In the genomic region with DNA sequence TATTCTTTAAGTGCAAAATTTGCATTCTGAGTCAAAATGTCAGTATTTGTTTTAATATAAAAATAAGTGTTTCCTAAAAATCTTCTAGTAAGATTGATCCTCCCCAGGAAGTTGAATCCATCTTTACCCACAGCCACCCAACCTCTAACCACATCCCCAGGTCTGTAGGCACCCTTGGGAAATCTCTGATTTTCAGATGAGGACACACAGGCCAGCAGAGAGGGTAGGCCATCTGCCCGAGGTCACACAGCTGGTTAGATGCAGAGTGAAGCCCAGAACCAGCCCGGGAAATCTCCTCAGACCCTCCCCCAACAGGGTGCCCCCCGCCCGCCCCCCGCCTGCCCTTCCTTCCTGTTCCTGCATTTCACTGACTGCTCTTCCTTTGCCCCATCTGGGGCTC, we compare ENCODE assay signal across 21 cellular contexts.
DNase-seq lines count a peak whose midpoint lies in the region; ATAC-seq and TF ChIP-seq lines count a peak whose summit lies in the region.
"Had no signal": no experiment of that assay in that cellular context is flagged by ENCODE, and none has a peak within 500 bp of the region (broad histone marks: within the 10 kb centered on the region; RNA-seq: fewer than 3 reads in every experiment).

No MANE protein-coding gene starts in this region.

- H3K36me3 ChIP-seq in body of pancreas (replicated peaks in 1 of 2; ENCODE audit: insufficient read depth in 1 of 2, low read depth in 2 of 2): no peaks in the 10 kb centered on the region
- H3K36me3 ChIP-seq: lower lobe of right lung had no signal

- peaks cover 2% of the 10 kb centered on the region for H3K27me3 Mint-ChIP-seq in activated CD4-positive, alpha-beta T cell treated with anti-CD3 and anti-CD28 coated beads, Interleukin-2, amount 10 ng/mL, durations not matched to agents 24 days and 14 days
- no peaks in the 10 kb centered on the region for H3K27me3 Mint-ChIP-seq in chondrocyte (ENCODE audit: low read depth)
- H3K27me3 Mint-ChIP-seq in nephron progenitor cell (ENCODE audit: low read depth, poor library complexity): peaks cover 4% of the 10 kb centered on the region
- H3K27me3 Mint-ChIP-seq: T-helper 17 cell had no signal

- H3K4me3 Mint-ChIP-seq in activated CD4-positive, alpha-beta T cell treated with anti-CD3 and anti-CD28 coated beads, Interleukin-2, amount 10 ng/mL, durations not matched to agents 24 days and 14 days: no peak overlapping the region
- no peak overlapping the region for H3K4me3 Mint-ChIP-seq in chondrocyte (ENCODE audit: unreplicated experiment)
- no peak overlapping the region for H3K4me3 Mint-ChIP-seq in nephron progenitor cell
- H3K4me3 Mint-ChIP-seq: activated B cell treated with CpG ODN at 0.5 μM for 24 hours; natural killer cell treated with Interleukin-12 subunit alpha and Interleukin-12 subunit beta and Interleukin-15 and Interleukin-18, amount 100 ng/mL, for 72 hours; stimulated activated effector memory CD8-positive, alpha-beta T cell treated with anti-CD3 and anti-CD28 coated beads, Interleukin-12 subunit alpha, Interleukin-12 subunit beta, amount 100 ng/mL, for 72 hours; T-helper 17 cell had no signal

- peaks cover 14% of the 10 kb centered on the region for H3K4me1 Mint-ChIP-seq in activated CD4-positive, alpha-beta T cell treated with anti-CD3 and anti-CD28 coated beads, Interleukin-2, amount 10 ng/mL, durations not matched to agents 24 days and 14 days
- peaks cover 11% of the 10 kb centered on the region for H3K4me1 Mint-ChIP-seq in chondrocyte (ENCODE audit: low read depth)
- no peaks in the 10 kb centered on the region for H3K4me1 Mint-ChIP-seq in nephron progenitor cell
- H3K4me1 Mint-ChIP-seq: activated B cell treated with CpG ODN at 0.5 μM for 24 hours had no signal

- peaks cover 5% of the 10 kb centered on the region for H3K36me3 Mint-ChIP-seq in activated CD4-positive, alpha-beta T cell treated with anti-CD3 and anti-CD28 coated beads, Interleukin-2, amount 10 ng/mL, durations not matched to agents 24 days and 14 days (ENCODE audit: low read depth)
- no peaks in the 10 kb centered on the region for H3K36me3 Mint-ChIP-seq in chondrocyte (ENCODE audit: low read depth)
- H3K36me3 Mint-ChIP-seq in nephron progenitor cell (ENCODE audit: low read depth): peaks cover 17% of the 10 kb centered on the region
- H3K36me3 Mint-ChIP-seq: natural killer cell treated with Interleukin-12 subunit alpha and Interleukin-12 subunit beta and Interleukin-15 and Interleukin-18, amount 100 ng/mL, for 72 hours; stimulated activated effector memory CD8-positive, alpha-beta T cell treated with anti-CD3 and anti-CD28 coated beads, Interleukin-12 subunit alpha, Interleukin-12 subunit beta, amount 100 ng/mL, for 72 hours had no signal

- peaks cover 9% of the 10 kb centered on the region for H3K9me3 Mint-ChIP-seq in activated CD4-positive, alpha-beta T cell treated with anti-CD3 and anti-CD28 coated beads, Interleukin-2, amount 10 ng/mL, durations not matched to agents 24 days and 14 days
- peaks cover 18% of the 10 kb centered on the region for H3K9me3 Mint-ChIP-seq in chondrocyte (ENCODE audit: low read depth)
- peaks cover 38% of the 10 kb centered on the region for H3K9me3 Mint-ChIP-seq in nephron progenitor cell

- H3K27ac Mint-ChIP-seq in activated CD4-positive, alpha-beta T cell treated with anti-CD3 and anti-CD28 coated beads, Interleukin-2, amount 10 ng/mL, durations not matched to agents 24 days and 14 days: peak overlapping the region; percentile 54
- H3K27ac Mint-ChIP-seq in chondrocyte (ENCODE audit: unreplicated experiment) (peak overlapping the region; percentile 81), nephron progenitor cell (peak overlapping the region; percentile 89)
- H3K27ac Mint-ChIP-seq: activated B cell treated with CpG ODN at 0.5 μM for 24 hours; activated T-helper 2 cell treated with anti-CD3 and anti-CD28 coated beads, Interferon-gamma antibody, Interleukin-2, Interleukin-4, amounts not matched to agents 10 μg/mL and 5 μg/mL and 100 μg/mL, durations not matched to agents 14 hours and 24 hours and 36 hours; natural killer cell treated with Interleukin-12 subunit alpha and Interleukin-12 subunit beta and Interleukin-15 and Interleukin-18, amount 100 ng/mL, for 72 hours; stimulated activated effector memory CD8-positive, alpha-beta T cell treated with anti-CD3 and anti-CD28 coated beads, Interleukin-12 subunit alpha, Interleukin-12 subunit beta, amount 100 ng/mL, for 72 hours; T-helper 17 cell had no signal

- DNase-seq in activated CD4-positive, alpha-beta T cell treated with anti-CD3 and anti-CD28 coated beads, Interleukin-2, amount 10 ng/mL, durations not matched to agents 24 days and 14 days: peak; percentile 54
- no peak for DNase-seq in activated CD4-positive, alpha-beta T cell treated with anti-CD3 and anti-CD28 coated beads for 4 hours
- peak; percentile 78 for DNase-seq in Jurkat, Clone E6-1 (ENCODE audit: low read depth, low spot score)
- DNase-seq in chondrocyte (ENCODE audit: low spot score) (no peak), nephron progenitor cell (no peak), germinal center (ENCODE audit: low spot score) (no peak), body of pancreas (no peak), RKO (ENCODE audit: low spot score) (no peak)
- DNase-seq: 8988T, activated B cell treated with CpG ODN at 0.5 μM for 24 hours, anterior cingulate cortex, lower lobe of right lung, NCI-H146, NCI-H345, psoas muscle, SHP77, T-helper 17 cell had no signal

- H3K4me3 ChIP-seq in Jurkat, Clone E6-1 (ENCODE audit: low read length): no peak overlapping the region
- no peak overlapping the region for H3K4me3 ChIP-seq in body of pancreas
- H3K4me3 ChIP-seq: lower lobe of right lung, psoas muscle had no signal

- no peaks in the 10 kb centered on the region for H3K4me1 ChIP-seq in body of pancreas
- H3K4me1 ChIP-seq: psoas muscle had no signal

- WGBS in body of pancreas, 2 donors: 67 to 76% methylated on average over 5 of the region's 5 CpGs

- no peaks in the 10 kb centered on the region for H3K27me3 ChIP-seq in body of pancreas

- H3K9me3 ChIP-seq in body of pancreas: no peaks in the 10 kb centered on the region
- H3K9me3 ChIP-seq: lower lobe of right lung had no signal

- ATAC-seq in body of pancreas: no peak
- ATAC-seq: lower lobe of right lung; natural killer cell treated with Interleukin-12 subunit alpha and Interleukin-12 subunit beta and Interleukin-15 and Interleukin-18, amount 100 ng/mL, for 72 hours; psoas muscle; stimulated activated effector memory CD8-positive, alpha-beta T cell treated with anti-CD3 and anti-CD28 coated beads, Interleukin-12 subunit alpha, Interleukin-12 subunit beta, amount 100 ng/mL, for 72 hours; T-helper 17 cell had no signal

- intact Hi-C loops in activated CD4-positive, alpha-beta T cell treated with anti-CD3 and anti-CD28 coated beads, Interleukin-2, amount 10 ng/mL, durations not matched to agents 24 days and 14 days (cut with micrococcal nuclease): loop anchor here (5.0 to 10.0 kb wide), 3 partner anchors 154 to 496 kb away; a partner anchor contains a TSS
- intact Hi-C loops in body of pancreas (cut with DNase I): no loop called here

- TF ChIP-seq POLR2A in body of pancreas (IDR thresholded peaks at IDR 0.05): no peak

- no peak overlapping the region for H3K27ac ChIP-seq in body of pancreas
- H3K27ac ChIP-seq: C4-2B, psoas muscle had no signal

- TF ChIP-seq CTCF in chondrocyte (IDR thresholded peaks at IDR 0.05) (no peak), nephron progenitor cell (IDR thresholded peaks at IDR 0.05) (no peak), body of pancreas (IDR thresholded peaks at IDR 0.05) (no peak)

Comparison
In these comparisons a context has a peak if more than half of its experiments do, and no peak if none do; other contexts are left out.
1. DNase-seq: peak in activated CD4-positive, alpha-beta T cell treated with anti-CD3 and anti-CD28 coated beads, Interleukin-2, amount 10 ng/mL, durations not matched to agents 24 days and 14 days (single experiment) and Jurkat, Clone E6-1 (single experiment); none in activated CD4-positive, alpha-beta T cell treated with anti-CD3 and anti-CD28 coated beads for 4 hours (0 of 2), chondrocyte (single experiment), nephron progenitor cell (single experiment), germinal center (single experiment), body of pancreas (0 of 4) and RKO (single experiment).
2. Peak in every context shown above with its lines, with median percentiles within 50 percentile points of each other: H3K27ac Mint-ChIP-seq.